In the genomic region with DNA sequence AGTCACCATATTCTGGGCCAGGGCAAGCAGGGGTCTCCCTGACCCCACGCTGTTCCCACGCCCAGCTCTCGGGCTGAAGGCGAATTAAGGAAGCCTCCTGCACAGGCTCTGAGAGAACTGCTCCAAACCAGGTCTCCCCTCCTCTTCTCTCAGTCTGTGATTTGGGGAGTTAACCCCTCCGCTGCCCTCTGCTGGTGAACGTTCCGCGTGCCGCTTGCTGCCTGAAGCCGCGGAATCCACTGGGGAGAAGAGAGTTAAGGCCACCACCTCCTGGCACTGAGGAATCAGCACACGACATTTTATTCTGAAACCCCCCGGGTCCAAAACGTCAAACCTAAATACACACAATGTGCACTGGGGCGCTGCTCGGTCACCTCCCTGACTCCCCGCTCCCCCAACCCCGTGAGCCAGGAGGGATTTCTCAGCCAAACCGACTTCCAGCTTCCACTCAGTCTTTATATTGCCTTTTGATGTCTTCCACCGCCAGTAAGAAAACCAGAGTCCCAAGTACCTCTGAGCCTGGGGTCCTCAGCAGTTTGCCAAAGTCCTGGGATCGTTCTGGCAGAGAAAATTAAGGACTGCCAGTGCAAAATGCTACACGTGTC, we compare ENCODE assay signal across 8 cellular contexts. TPM values are rescaled to one million over a fixed set of nuclear protein-coding genes. Genes with fewer than 3 reads are reported as not detected.
DNase-seq lines count a peak whose midpoint lies in the region; ATAC-seq, FAIRE-seq and TF ChIP-seq lines count a peak whose summit lies in the region.

No MANE protein-coding gene starts in this region.

- no peak for TF ChIP-seq EP300 in HepG2 (IDR thresholded peaks at IDR 0.05; ENCODE audit: low read depth in 2 of 2, low read length in 2 of 2)
- TF ChIP-seq EP300 in HepG2 (CRISPR knock-in tag; IDR thresholded peaks at IDR 0.05; ENCODE audit: borderline replicate concordance), result no peak
- TF ChIP-seq EP300 in sigmoid colon (IDR thresholded peaks at IDR 0.05), result no peak

- H2AFZ ChIP-seq in mammary epithelial cell (ENCODE audit: low read depth, low read length) (no peak overlapping the region), HepG2 (ENCODE audit: low read length) (no peak overlapping the region)

- no peak overlapping the region for H3K27ac ChIP-seq in mammary epithelial cell (ENCODE audit: insufficient read depth, low read depth, low read length)
- H3K27ac ChIP-seq in HepG2 (ENCODE audit: extremely low read length, insufficient read depth, low read length), result no peak overlapping the region
- H3K27ac ChIP-seq in sigmoid colon, result no peak overlapping the region

- BruUV-seq in mammary epithelial cell (replicated peaks; lab: Mats Ljungman, UMichigan) (no TSS peak), HepG2 (replicated peaks; lab: Mats Ljungman, UMichigan) (no TSS peak)

- H3K4me1 ChIP-seq in mammary epithelial cell (ENCODE audit: insufficient read depth, low read length) (no peaks in the 10 kb centered on the region), HepG2 (ENCODE audit: insufficient read depth, low read length) (no peaks in the 10 kb centered on the region), sigmoid colon (peaks cover 0 to 15% (median 14%) of the 10 kb centered on the region in 4 donors)

- in situ Hi-C loops in mammary epithelial cell (cut with MboI; ENCODE audit: low sequenced_read_pairs in 2 of 2), result no loop called here
- in situ Hi-C loops in HepG2 (cut with HindIII; ENCODE audit: extremely low pct_ligation_motif_present, low pct_unique_long_range_greater_than_20kb), result no loop called here

- no peaks in the 10 kb centered on the region for H3K79me2 ChIP-seq in mammary epithelial cell (ENCODE audit: insufficient read depth, low read length)
- no peaks in the 10 kb centered on the region for H3K79me2 ChIP-seq in HepG2 (ENCODE audit: insufficient read depth, low read length)

- DNase-seq in SHP77 (lab: John Stamatoyannopoulos, UW) (peak; percentile 15 to 16), SHP77 treated with DMSO at 0.1 percent for 48 hours (lab: John Stamatoyannopoulos, UW) (no peak), NCI-H2227 treated with DMSO at 0.1 percent for 48 hours (lab: John Stamatoyannopoulos, UW) (peak; percentile 2), mammary epithelial cell (peak; percentile 12), HepG2 (ENCODE audit: low spot score) (peak; percentile 15), urothelium cell line (ENCODE audit: low spot score) (peak; percentile 66), sigmoid colon (no peak)

- no peak for FAIRE-seq in HepG2 (lab: Jason Lieb, UNC)
- no peak for FAIRE-seq in urothelium cell line (lab: Jason Lieb, UNC)

- H3K4me2 ChIP-seq in mammary epithelial cell (ENCODE audit: insufficient read depth, low read depth, low read length) (no peak overlapping the region), HepG2 (ENCODE audit: low read depth, low read length) (no peak overlapping the region)

- dilution Hi-C loops in mammary epithelial cell (cut with HindIII; ENCODE audit: low sequenced_read_pairs), result no loop called here

- WGBS in mammary epithelial cell (ENCODE audit: low coverage, missing lambda C conversion rate), result 28% methylated on average over 19 of the region's 22 CpGs
- WGBS in HepG2 (ENCODE audit: low lambda C conversion rate), result 16% methylated on average over 15 of the region's 22 CpGs
- WGBS in sigmoid colon, 2 donors, result 24% methylated on average over 22 of the region's 22 CpGs

- CTCF ChIA-PET in mammary epithelial cell (lab: Charles Lee; ENCODE audit: low non-redundant PET), result no interaction called here
- CTCF ChIA-PET in HepG2 (lab: Yijun Ruan, JAX; ENCODE audit: low intra/inter-chr PET ratio, low total read pairs), result interaction anchor here (1.8 kb wide), 1 partner anchor 35 kb away, joined by 8 read pairs; no protein-coding TSS in a partner anchor

- peak in 1 of 2 donors; percentile 48 for TF ChIP-seq CTCF in mammary epithelial cell (conservative IDR thresholded peaks at IDR 0.05 in 1 of 2, IDR thresholded peaks at IDR 0.05 in 1 of 2; ENCODE audit: extremely low read depth in 1 of 2, insufficient read depth in 1 of 2, low read depth in 1 of 2, low read length in 2 of 2)
- peak; percentile 56 for TF ChIP-seq CTCF in HepG2 (CRISPR knock-in tag; IDR thresholded peaks at IDR 0.05)
- peak in 2 of 4 experiments; percentile 19 to 21 for TF ChIP-seq CTCF in sigmoid colon (IDR thresholded peaks at IDR 0.05)

- H3K27me3 ChIP-seq in mammary epithelial cell (ENCODE audit: insufficient read depth, low read length) (no peaks in the 10 kb centered on the region), HepG2 (ENCODE audit: control insufficient read depth in 1 of 2, insufficient read depth in 2 of 2, low read length in 2 of 2) (peaks cover 2 to 27% of the 10 kb centered on the region in 2 experiments; a peak in 2 of 5 replicates), sigmoid colon (peaks cover 6 to 40% (median 21%) of the 10 kb centered on the region in 3 donors)

- ATAC-seq in HepG2, result peak; percentile 65
- no peak for ATAC-seq in GM19397 (IDR thresholded peaks at IDR 0.05; ENCODE audit: unreplicated experiment)

- H4K20me1 ChIP-seq in mammary epithelial cell (ENCODE audit: insufficient read depth, low read length) (no peaks in the 10 kb centered on the region), HepG2 (ENCODE audit: insufficient read depth, low read length) (no peaks in the 10 kb centered on the region)

- no peak overlapping the region for H3K4me3 ChIP-seq in mammary epithelial cell (replicated peaks in 1 of 3; ENCODE audit: insufficient read depth in 1 of 3, low read depth in 2 of 3, low read length in 3 of 3)
- H3K4me3 ChIP-seq in HepG2 (replicated peaks in 1 of 3; ENCODE audit: insufficient read depth in 1 of 3, low read depth in 2 of 3, low read length in 3 of 3), result no peak overlapping the region
- no peak overlapping the region for H3K4me3 ChIP-seq in sigmoid colon

- POLR2A ChIA-PET in HepG2 (lab: Yijun Ruan, JAX), result no interaction called here

- no peak overlapping the region for H3K9ac ChIP-seq in mammary epithelial cell (ENCODE audit: insufficient read depth, low read length)
- no peak overlapping the region for H3K9ac ChIP-seq in HepG2 (ENCODE audit: insufficient read depth, low read depth, low read length)

- H3K36me3 ChIP-seq in mammary epithelial cell (ENCODE audit: insufficient read depth, low read length) (no peaks in the 10 kb centered on the region), HepG2 (replicated peaks in 1 of 2; ENCODE audit: control insufficient read depth in 1 of 2, insufficient read depth in 2 of 2, low read length in 2 of 2) (no peaks in the 10 kb centered on the region), sigmoid colon (no peaks in the 10 kb centered on the region)

- intact Hi-C loops in mammary epithelial cell (cut with micrococcal nuclease) (no loop called here), HepG2 (cut with micrococcal nuclease; ENCODE audit: unreplicated experiment) (loop anchor here (1.0 kb wide), 1 partner anchor 35 kb away; no protein-coding TSS in a partner anchor), sigmoid colon (cut with DNase I) (no loop called here)

- no peak for TF ChIP-seq POLR2A in HepG2 (IDR thresholded peaks at IDR 0.05; ENCODE audit: insufficient read depth in 1 of 2, low read depth in 2 of 2, low read length in 2 of 2)
- TF ChIP-seq POLR2A in sigmoid colon (IDR thresholded peaks at IDR 0.05), result no peak

- TF ChIP-seq RAD21 in HepG2 (CRISPR knock-in tag; IDR thresholded peaks at IDR 0.05), result no peak

- H3K9me3 ChIP-seq in mammary epithelial cell (replicated peaks; ENCODE audit: insufficient read depth, low read length) (peaks cover 12% of the 10 kb centered on the region), HepG2 (ENCODE audit: low read length) (no peaks in the 10 kb centered on the region), sigmoid colon (no peaks in the 10 kb centered on the region)

TF ChIP-seq in HepG2, 621 proteins besides CTCF, POLR2A, EP300 and RAD21:
- TF ChIP-seq ZNF652 (CRISPR knock-in tag; IDR thresholded peaks at IDR 0.05; ENCODE audit: borderline replicate concordance, low read depth) (peak; percentile 74; the same call in 1 of the 2 replicates), HDAC2 (CRISPR knock-in tag; IDR thresholded peaks at IDR 0.05) (no peak)

RNA-seq across cellular contexts. Expression of a gene that starts 54.4 kb away (rescaled TPM):
- total RNA-seq in mammary epithelial cell (not detected), HepG2 (2016; rRNA removed; fragmentation: Illumina TruSeq; extraction: Trizol) (not detected in 2 replicates), sigmoid colon (1 to 10 TPM in 1 of 4 donors, under 1 TPM in 3; 0.27 to 1.2 (median 0.46) TPM)
- polyA plus RNA-seq in mammary epithelial cell (not detected), HepG2 (2011; rRNA removed) (not detected in 2 replicates), sigmoid colon (under 1 TPM in 1 of 3 donors, not detected in 2; 0.07 TPM)
- polyA minus RNA-seq in mammary epithelial cell, result not detected
- total RNA-seq in HepG2 (2016; cell fraction: cytosol; rRNA removed; fragmentation: Illumina TruSeq; extraction: Trizol; ENCODE audit: low read depth), result not detected in 2 replicates
- total RNA-seq in HepG2 (2016; cell fraction: insoluble cytoplasmic fraction; rRNA removed; fragmentation: Illumina TruSeq; extraction: Trizol), result not detected in 2 replicates
- total RNA-seq in HepG2 (2016; cell fraction: membrane; rRNA removed; fragmentation: Illumina TruSeq; extraction: Trizol), result not detected in 2 replicates
- not detected in 2 replicates for total RNA-seq in HepG2 (2016; cell fraction: nucleus; rRNA removed; fragmentation: Illumina TruSeq; extraction: Trizol)
- not detected in 2 replicates for polyA plus RNA-seq in HepG2 (2011; cell fraction: cytosol; rRNA removed)
- polyA plus RNA-seq in HepG2 (2011; cell fraction: nucleus; rRNA removed), result not detected in 2 replicates
- polyA plus RNA-seq in HepG2 (2012), result not detected in 2 replicates
- polyA plus RNA-seq in HepG2 (2016; cell fraction: cytosol; fragmentation: Illumina TruSeq; extraction: Trizol; ENCODE audit: low read depth), result not detected in 2 replicates
- polyA plus RNA-seq in HepG2 (2016; cell fraction: insoluble cytoplasmic fraction; fragmentation: Illumina TruSeq; extraction: Trizol; ENCODE audit: low read depth), result not detected in 2 replicates
- not detected in 2 replicates for polyA plus RNA-seq in HepG2 (2016; cell fraction: membrane; fragmentation: Illumina TruSeq; extraction: Trizol; ENCODE audit: low read depth)
- polyA plus RNA-seq in HepG2 (2016; cell fraction: nucleus; fragmentation: Illumina TruSeq; extraction: Trizol; ENCODE audit: insufficient read depth, low read depth), result not detected in 2 replicates
- 0.12 TPM in 1 of 2 replicates, not detected in the other for polyA minus RNA-seq in HepG2 (2011; rRNA and poly(A)+ RNA removed; ENCODE audit: low replicate concordance)
- polyA minus RNA-seq in HepG2 (2011; cell fraction: cytosol; rRNA and poly(A)+ RNA removed), result not detected in 2 replicates
- not detected in 2 replicates for polyA minus RNA-seq in HepG2 (2011; cell fraction: nucleus; rRNA and poly(A)+ RNA removed)

Comparison
In these comparisons a context has a peak if more than half of its experiments do, and no peak if none do; other contexts are left out.
1. DNase-seq: peak in SHP77 (2 of 2), NCI-H2227 treated with DMSO at 0.1 percent for 48 hours (single experiment), mammary epithelial cell (single experiment), HepG2 (single experiment) and urothelium cell line (single experiment); none in SHP77 treated with DMSO at 0.1 percent for 48 hours (single experiment) and sigmoid colon (single experiment).